Comparison of ENCODE assay signal across 23 cellular contexts in genomic region chr10:126468876-126469643, GRCh38.
A peak's percentile ranks its signal among the peaks of the same experiment; 100 is the strongest.
DNase-seq lines count a peak whose midpoint lies in the region; ATAC-seq and TF ChIP-seq lines count a peak whose summit lies in the region.
"Had no signal": no experiment of that assay in that cellular context is flagged by ENCODE, and none has a peak within 500 bp of the region (broad histone marks: within the 10 kb centered on the region; RNA-seq: fewer than 3 reads in every experiment).

No MANE protein-coding gene starts in this region.

- no peaks in the 10 kb centered on the region for H3K27me3 ChIP-seq in brain microvascular endothelial cell (replicated peaks)
- no peaks in the 10 kb centered on the region for H3K27me3 ChIP-seq in naive thymus-derived CD4-positive, alpha-beta T cell (ENCODE audit: control insufficient read depth in 2 of 2, insufficient read depth in 2 of 2, low read length in 2 of 2)

- no peaks in the 10 kb centered on the region for H3K9me3 ChIP-seq in naive thymus-derived CD4-positive, alpha-beta T cell (ENCODE audit: control insufficient read depth in 2 of 3, low read length in 3 of 3)
- H3K9me3 ChIP-seq: Caco-2, esophagus squamous epithelium, left ventricle myocardium inferior had no signal

- peak overlapping the region in 4 of 10 donors; percentile 14 to 45 (median 34) for H3K4me3 Mint-ChIP-seq in naive thymus-derived CD4-positive, alpha-beta T cell
- H3K4me3 Mint-ChIP-seq: IgD-negative memory B cell; stimulated activated memory B cell treated with anti-CD40 and anti-IgM and Interleukin-4, amounts not matched to agents 10 μg/mL and 1 μg/mL and 100 μg/mL, for 72 hours had no signal

- peaks cover 0 to 4% (median 0%) of the 10 kb centered on the region in 11 donors for H3K9me3 Mint-ChIP-seq in naive thymus-derived CD4-positive, alpha-beta T cell

- no peak for TF ChIP-seq CTCF in brain microvascular endothelial cell (IDR thresholded peaks at IDR 0.05; ENCODE audit: low read depth, low read length, missing control alignments)

- H3K4me1 ChIP-seq in naive thymus-derived CD4-positive, alpha-beta T cell (ENCODE audit: control insufficient read depth in 2 of 2, insufficient read depth in 2 of 2, low read length in 2 of 2): no peaks in the 10 kb centered on the region
- H3K4me1 ChIP-seq: Caco-2, esophagus squamous epithelium, left ventricle myocardium inferior had no signal

- H3K27ac ChIP-seq in brain microvascular endothelial cell: no peak overlapping the region
- no peak overlapping the region for H3K27ac ChIP-seq in naive thymus-derived CD4-positive, alpha-beta T cell (ENCODE audit: low read depth, low read length)
- H3K27ac ChIP-seq: esophagus squamous epithelium, left ventricle myocardium inferior, RWPE1 had no signal

- peak overlapping the region in 1 of 9 donors; percentile 64 for H3K27ac Mint-ChIP-seq in naive thymus-derived CD4-positive, alpha-beta T cell
- H3K27ac Mint-ChIP-seq: IgD-negative memory B cell; stimulated activated memory B cell treated with anti-CD40 and anti-IgM and Interleukin-4, amounts not matched to agents 10 μg/mL and 1 μg/mL and 100 μg/mL, for 72 hours had no signal

- in situ Hi-C loops in brain microvascular endothelial cell (cut with HindIII; ENCODE audit: low pct_ligation_motif_present, low sequenced_read_pairs): no loop called here

- intact Hi-C loops in naive thymus-derived CD4-positive, alpha-beta T cell (cut with micrococcal nuclease): no loop called here

- POLR2A ChIA-PET in naive thymus-derived CD4-positive, alpha-beta T cell (lab: Charles Lee): no interaction called here

- CTCF ChIA-PET in naive thymus-derived CD4-positive, alpha-beta T cell (lab: Charles Lee): no interaction called here

- no peaks in the 10 kb centered on the region for H3K36me3 Mint-ChIP-seq in naive thymus-derived CD4-positive, alpha-beta T cell
- H3K36me3 Mint-ChIP-seq: stimulated activated memory B cell treated with anti-CD40 and anti-IgM and Interleukin-4, amounts not matched to agents 10 μg/mL and 1 μg/mL and 100 μg/mL, for 72 hours had no signal

- H3K36me3 ChIP-seq in brain microvascular endothelial cell (replicated peaks): no peaks in the 10 kb centered on the region
- H3K36me3 ChIP-seq in naive thymus-derived CD4-positive, alpha-beta T cell (ENCODE audit: control insufficient read depth in 2 of 3, insufficient read depth in 3 of 3, low read length in 3 of 3): no peaks in the 10 kb centered on the region
- H3K36me3 ChIP-seq: esophagus squamous epithelium, left ventricle myocardium inferior had no signal

- no peak overlapping the region for H3K4me3 ChIP-seq in brain microvascular endothelial cell (ENCODE audit: low read depth, low read length)
- H3K4me3 ChIP-seq in naive thymus-derived CD4-positive, alpha-beta T cell (ENCODE audit: low read length): no peak overlapping the region
- H3K4me3 ChIP-seq: esophagus squamous epithelium, left ventricle myocardium inferior, skin epidermis had no signal

- peaks cover 0 to 20% (median 2%) of the 10 kb centered on the region in 7 donors for H3K4me1 Mint-ChIP-seq in naive thymus-derived CD4-positive, alpha-beta T cell
- H3K4me1 Mint-ChIP-seq: IgD-negative memory B cell; stimulated activated memory B cell treated with anti-CD40 and anti-IgM and Interleukin-4, amounts not matched to agents 10 μg/mL and 1 μg/mL and 100 μg/mL, for 72 hours had no signal

- DNase-seq in activated CD4-positive, CD25-positive, alpha-beta regulatory T cell treated with anti-CD3 and anti-CD28 coated beads, Interleukin-2, amount 50 U/mL, for 16 hours (ENCODE audit: low read depth, low spot score): peak; percentile 6
- no peak for DNase-seq in activated CD4-positive, CD25-positive, alpha-beta regulatory T cell (lab: John Stamatoyannopoulos, UW)
- DNase-seq in M059J (ENCODE audit: low read depth) (peak; percentile 57), brain microvascular endothelial cell (peak; percentile 68), anterior cingulate cortex (lab: John Stamatoyannopoulos, UW) (no peak)
- DNase-seq in naive thymus-derived CD4-positive, alpha-beta T cell: peak in 1 of 9 donors; percentile 25
- DNase-seq: 8988T; activated CD4-positive, alpha-beta T cell treated with anti-CD3 and anti-CD28 coated beads for 48 hours; amygdala; Caco-2; dermis blood vessel endothelial cell; esophagus squamous epithelium; left ventricle myocardium inferior; NCI-H1092; NCI-H774; trophoblast cell had no signal

- peak; percentile 57 for ATAC-seq in naive thymus-derived CD4-positive, alpha-beta T cell
- no peak for ATAC-seq in HG02852 (IDR thresholded peaks at IDR 0.05; ENCODE audit: unreplicated experiment)
- ATAC-seq in HG03571 (IDR thresholded peaks at IDR 0.05; ENCODE audit: unreplicated experiment): no peak
- ATAC-seq: HCT116; stimulated activated memory B cell treated with anti-CD40 and anti-IgM and Interleukin-4, amounts not matched to agents 10 μg/mL and 1 μg/mL and 100 μg/mL, for 72 hours had no signal

- H3K27me3 Mint-ChIP-seq in naive thymus-derived CD4-positive, alpha-beta T cell: peaks cover 0 to 26% (median 21%) of the 10 kb centered on the region in 5 donors

Comparison
In these comparisons a context has a peak if more than half of its experiments do, and no peak if none do; other contexts are left out.
1. DNase-seq: peak in activated CD4-positive, CD25-positive, alpha-beta regulatory T cell treated with anti-CD3 and anti-CD28 coated beads, Interleukin-2, amount 50 U/mL, for 16 hours (single experiment), M059J (single experiment) and brain microvascular endothelial cell (single experiment); none in activated CD4-positive, CD25-positive, alpha-beta regulatory T cell (0 of 4) and anterior cingulate cortex (0 of 58).